Comparison of ENCODE assay signal across 19 cellular contexts in genomic region chr9:37033141-37033540, GRCh38. TPM values are rescaled to one million over a fixed set of nuclear protein-coding genes. Genes with fewer than 3 reads are reported as not detected.
A peak's percentile ranks its signal among the peaks of the same experiment; 100 is the strongest.
DNase-seq lines count a peak whose midpoint lies in the region; ATAC-seq and TF ChIP-seq lines count a peak whose summit lies in the region.
"Had no signal": no experiment of that assay in that cellular context is flagged by ENCODE, and none has a peak within 500 bp of the region (broad histone marks: within the 10 kb centered on the region; RNA-seq: fewer than 3 reads in every experiment).

No MANE protein-coding gene starts in this region.

- H3K27me3 ChIP-seq in endodermal cell (ENCODE audit: control insufficient read depth, insufficient read depth, low read length, poor library complexity, severe bottlenecking) = peaks cover 100% of the 10 kb centered on the region

- H3K4me1 Mint-ChIP-seq in stimulated activated naive CD8-positive, alpha-beta T cell treated with anti-CD3 and anti-CD28 coated beads, Interleukin-15, Interleukin-2, amounts not matched to agents 100 ng/mL and 50 ng/mL, for 24 hours (ENCODE audit: low read depth) = peaks cover 54% of the 10 kb centered on the region
- peaks cover 19% of the 10 kb centered on the region for H3K4me1 Mint-ChIP-seq in endodermal cell

- H3K4me1 ChIP-seq in endodermal cell (ENCODE audit: control insufficient read depth, insufficient read depth, low read length) = no peaks in the 10 kb centered on the region

- H3K9me3 Mint-ChIP-seq in stimulated activated naive CD8-positive, alpha-beta T cell treated with anti-CD3 and anti-CD28 coated beads, Interleukin-15, Interleukin-2, amounts not matched to agents 100 ng/mL and 50 ng/mL, for 24 hours = no peaks in the 10 kb centered on the region
- H3K9me3 Mint-ChIP-seq in endodermal cell = no peaks in the 10 kb centered on the region

- no peak for DNase-seq in stimulated activated naive CD8-positive, alpha-beta T cell treated with anti-CD3 and anti-CD28 coated beads, Interleukin-15, Interleukin-2, amounts not matched to agents 100 U/mL and 50 U/mL, for 24 hours
- DNase-seq in NCI-H526 treated with DMSO at 0.1 percent for 48 hours (lab: John Stamatoyannopoulos, UW) (peak; percentile 55), endodermal cell (no peak), CD1c-positive myeloid dendritic cell (ENCODE audit: extremely low spot score) (no peak), NCI-H69 (lab: John Stamatoyannopoulos, UW) (no peak), COR-L47 (lab: John Stamatoyannopoulos, UW) (no peak)
- no peak for DNase-seq in stimulated activated CD8-positive, alpha-beta memory T cell treated with anti-CD3 and anti-CD28 coated beads, Interleukin-4, amount 100 ng/mL, for 48 hours
- DNase-seq: activated CD4-positive, alpha-beta T cell treated with anti-CD3 and anti-CD28 coated beads, Interleukin-2, amount 50 U/mL, for 48 hours; aorta; Kasumi-1; NCI-H1105; NCI-H748 treated with DMSO at 0.1 percent for 48 hours; occipital lobe; PC-9 had no signal

- H3K27me3 Mint-ChIP-seq in stimulated activated naive CD8-positive, alpha-beta T cell treated with anti-CD3 and anti-CD28 coated beads, Interleukin-15, Interleukin-2, amounts not matched to agents 100 ng/mL and 50 ng/mL, for 24 hours = peaks cover 89% of the 10 kb centered on the region
- H3K27me3 Mint-ChIP-seq in endodermal cell (ENCODE audit: insufficient read depth) = peaks cover 99% of the 10 kb centered on the region

- H3K36me3 Mint-ChIP-seq in stimulated activated naive CD8-positive, alpha-beta T cell treated with anti-CD3 and anti-CD28 coated beads, Interleukin-15, Interleukin-2, amounts not matched to agents 100 ng/mL and 50 ng/mL, for 24 hours (ENCODE audit: low read depth) = peaks cover 6% of the 10 kb centered on the region
- H3K36me3 Mint-ChIP-seq in endodermal cell (ENCODE audit: low read depth) = no peaks in the 10 kb centered on the region

- no peak overlapping the region for H3K9ac ChIP-seq in endodermal cell (ENCODE audit: extremely low read depth, low read length, poor library complexity, severe bottlenecking)

- TF ChIP-seq CTCF in endodermal cell (conservative IDR thresholded peaks at IDR 0.05) = no peak

- H3K4me3 ChIP-seq in endodermal cell (ENCODE audit: low read length) = no peak overlapping the region
- H3K4me3 ChIP-seq: HAP-1, PC-9, SJSA1, suprapubic skin had no signal

- 65 to 74% methylated on average over 5 to 6 of the region's 6 CpGs for WGBS in endodermal cell (ENCODE audit: insufficient coverage in 1 of 2, insufficient read length in 1 of 2), 2 experiments

- H3K36me3 ChIP-seq in endodermal cell (ENCODE audit: control insufficient read depth, insufficient read depth, low read length) = no peaks in the 10 kb centered on the region
- H3K36me3 ChIP-seq: HAP-1, SJSA1, suprapubic skin had no signal

- H3K27ac ChIP-seq in endodermal cell (ENCODE audit: low read depth, low read length) = no peak overlapping the region
- H3K27ac ChIP-seq: PC-9, SJSA1, suprapubic skin had no signal

- peak overlapping the region; percentile 74 for H3K27ac Mint-ChIP-seq in stimulated activated naive CD8-positive, alpha-beta T cell treated with anti-CD3 and anti-CD28 coated beads, Interleukin-15, Interleukin-2, amounts not matched to agents 100 ng/mL and 50 ng/mL, for 24 hours
- no peak overlapping the region for H3K27ac Mint-ChIP-seq in endodermal cell

- no peak for ATAC-seq in stimulated activated naive CD8-positive, alpha-beta T cell treated with anti-CD3 and anti-CD28 coated beads, Interleukin-15, Interleukin-2, amounts not matched to agents 100 U/mL and 50 U/mL, for 24 hours

- H3K4me3 Mint-ChIP-seq in stimulated activated naive CD8-positive, alpha-beta T cell treated with anti-CD3 and anti-CD28 coated beads, Interleukin-15, Interleukin-2, amounts not matched to agents 100 ng/mL and 50 ng/mL, for 24 hours = peak overlapping the region; percentile 82
- H3K4me3 Mint-ChIP-seq in endodermal cell = peak overlapping the region; percentile 54

- no peaks in the 10 kb centered on the region for H3K9me3 ChIP-seq in endodermal cell (ENCODE audit: control insufficient read depth, low read length)
- H3K9me3 ChIP-seq: HAP-1, suprapubic skin had no signal

RNA-seq across cellular contexts. Expression of gene PAX5, which starts 0.9 kb away (rescaled TPM):
- under 1 TPM in 1 of 2 donors, not detected in 1; 0.15 TPM for total RNA-seq in endodermal cell
- polyA plus RNA-seq in endodermal cell (2013, experiment 1 of 2) = 0.75 TPM
- 1.6 TPM for polyA plus RNA-seq in endodermal cell (2013, experiment 2 of 2)
- total RNA-seq: kidney epithelial cell, occipital lobe, PC-9, SJSA1 had no signal
